In the genomic region with DNA sequence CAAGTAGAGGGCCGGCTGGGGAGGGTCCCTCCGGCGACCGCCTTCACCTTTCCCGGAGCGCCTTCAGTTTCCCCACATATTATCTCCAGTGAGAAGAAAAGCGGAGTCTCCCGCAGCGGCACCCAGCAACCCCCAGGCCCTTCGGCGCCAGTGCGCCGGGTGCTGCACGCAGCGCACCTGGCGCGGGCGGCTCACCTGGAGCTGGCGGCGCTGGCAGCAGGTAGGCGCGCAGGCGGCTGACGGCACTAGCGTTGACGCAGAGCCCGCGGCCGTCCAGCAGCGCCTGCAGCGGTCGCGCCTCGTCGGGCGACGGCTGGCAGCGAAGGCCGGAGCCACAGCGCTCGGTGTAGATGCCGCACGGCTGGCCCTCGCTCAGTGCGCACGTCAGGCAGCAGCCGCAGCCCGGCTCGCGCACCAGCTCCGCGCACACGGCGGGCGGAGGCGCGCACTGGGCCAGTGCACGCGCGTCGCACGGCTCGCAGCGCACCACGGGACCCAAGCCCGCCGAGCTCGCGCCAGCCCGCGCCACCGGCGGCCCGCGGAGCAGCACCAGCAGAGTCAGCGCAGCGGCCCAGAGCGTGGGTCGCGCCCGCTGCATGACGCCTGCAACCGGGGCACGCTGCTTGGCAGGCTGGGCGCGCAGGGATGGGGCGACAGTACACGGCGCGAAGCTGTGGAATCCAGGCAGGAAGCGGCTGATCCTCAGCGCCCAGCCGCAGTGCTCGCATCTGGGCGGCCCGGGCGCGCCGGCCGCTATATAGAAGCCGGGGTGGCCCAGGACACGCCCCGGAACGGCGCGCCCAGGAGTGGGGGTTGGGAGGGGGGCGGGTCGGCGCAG, we compare ENCODE assay signal across 8 cellular contexts. TPM values are rescaled to one million over a fixed set of nuclear protein-coding genes. Genes with fewer than 3 reads are reported as not detected.
DNase-seq lines count a peak whose midpoint lies in the region; ATAC-seq and TF ChIP-seq lines count a peak whose summit lies in the region.

A gene with protein sequence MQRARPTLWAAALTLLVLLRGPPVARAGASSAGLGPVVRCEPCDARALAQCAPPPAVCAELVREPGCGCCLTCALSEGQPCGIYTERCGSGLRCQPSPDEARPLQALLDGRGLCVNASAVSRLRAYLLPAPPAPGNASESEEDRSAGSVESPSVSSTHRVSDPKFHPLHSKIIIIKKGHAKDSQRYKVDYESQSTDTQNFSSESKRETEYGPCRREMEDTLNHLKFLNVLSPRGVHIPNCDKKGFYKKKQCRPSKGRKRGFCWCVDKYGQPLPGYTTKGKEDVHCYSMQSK (minus strand): TSS at position 730 of the 838 bp plus-strand sequence. CDS start 132 bp downstream, at position 598.

- intact Hi-C loops in tibial artery (cut with DNase I; ENCODE audit: low total_unique reads), result loop anchor here (5.0 kb wide), 2 partner anchors 832 to 1332 kb away; no protein-coding TSS in a partner anchor

- H3K4me3 ChIP-seq in AG09309 (ENCODE audit: control insufficient read depth, low read depth, low read length) (peak within 1 kb of the TSS; percentile 64), mesenchymal stem cell (ENCODE audit: insufficient read depth in 1 of 2, low read depth in 1 of 2, low read length in 2 of 2) (peak within 1 kb of the TSS; percentile 66 to 88), tibial artery (peak within 1 kb of the TSS; percentile 64 to 67)

- no peak within 1 kb of the TSS for H2BK5ac ChIP-seq in mesenchymal stem cell (ENCODE audit: low read depth, low read length, poor library complexity, severe bottlenecking)

- H2AK5ac ChIP-seq in mesenchymal stem cell (ENCODE audit: low read length, severe bottlenecking), result no peak within 1 kb of the TSS

- in situ Hi-C loops in endometrial microvascular endothelial cells (cut with HindIII; ENCODE audit: inconsistent ontology term, low pct_unique_long_range_greater_than_20kb, low sequenced_read_pairs), result loop anchor here (25.0 kb wide), 1 partner anchor 442 kb away; no protein-coding TSS in a partner anchor

- peak within 1 kb of the TSS; percentile 77 for H2BK120ac ChIP-seq in mesenchymal stem cell (ENCODE audit: low read depth, low read length)

- peak within 1 kb of the TSS; percentile 73 for H2BK15ac ChIP-seq in mesenchymal stem cell (ENCODE audit: low read depth, poor library complexity, severe bottlenecking)

- peak within 1 kb of the TSS; percentile 87 for H3K4me3 Mint-ChIP-seq in T-helper 17 cell

- TF ChIP-seq CTCF in AG09309 (IDR thresholded peaks at IDR 0.05; ENCODE audit: control insufficient read depth, insufficient read depth, low read depth, low read length, missing control alignments) (no peak), tibial artery (IDR thresholded peaks at IDR 0.05) (peak in 1 of 2 experiments; percentile 25)

- peaks cover 55% of the 10 kb centered on the region for H3K27me3 Mint-ChIP-seq in T-helper 17 cell

- peak within 1 kb of the TSS; percentile 81 to 87 for H3K18ac ChIP-seq in mesenchymal stem cell (ENCODE audit: low read depth in 1 of 2, low read length in 2 of 2)

- H3K27me3 ChIP-seq in mesenchymal stem cell (ENCODE audit: control insufficient read depth in 1 of 2, insufficient read depth in 1 of 2, low read length in 2 of 2) (peaks cover 20 to 23% of the 10 kb centered on the region in 2 experiments), tibial artery (no peaks in the 10 kb centered on the region)

- DNase-seq in AG09309 (ENCODE audit: low read depth) (no peak), HCEC 1CT (peak; percentile 67), T-helper 17 cell (peak in 1 of 3 donors; percentile 15), mesenchymal stem cell (peak; percentile 67), tibial artery (peak; percentile 44 to 82), NK-92 (lab: John Stamatoyannopoulos, UW; ENCODE audit: unreplicated experiment) (no peak)

- H3K4me1 Mint-ChIP-seq in T-helper 17 cell, result peaks cover 23% of the 10 kb centered on the region

- H2BK12ac ChIP-seq in mesenchymal stem cell (ENCODE audit: low read length in 2 of 2), result peak within 1 kb of the TSS; percentile 81 to 90

- peak; percentile 71 for ATAC-seq in T-helper 17 cell
- no peak for ATAC-seq in HG03342 (IDR thresholded peaks at IDR 0.05; ENCODE audit: unreplicated experiment)

- no peaks in the 10 kb centered on the region for H3K36me3 Mint-ChIP-seq in T-helper 17 cell (ENCODE audit: low read depth)

- H3K23ac ChIP-seq in mesenchymal stem cell (ENCODE audit: low read length in 2 of 2), result peak within 1 kb of the TSS; percentile 54 to 70

- peak within 1 kb of the TSS; percentile 60 to 86 for H3K4ac ChIP-seq in mesenchymal stem cell (ENCODE audit: low read depth in 1 of 2, low read length in 2 of 2)

- no peak within 1 kb of the TSS for H3K27ac Mint-ChIP-seq in T-helper 17 cell

- H3K79me1 ChIP-seq in mesenchymal stem cell (replicated peaks; ENCODE audit: low read length, poor library complexity, severe bottlenecking), result no peaks in the 10 kb centered on the region

- peak within 1 kb of the TSS; percentile 61 for H4K8ac ChIP-seq in mesenchymal stem cell (ENCODE audit: low read length)

- H3K9me3 ChIP-seq in T-helper 17 cell (ENCODE audit: control insufficient read depth, low read length, poor library complexity, severe bottlenecking) (no peaks in the 10 kb centered on the region), mesenchymal stem cell (ENCODE audit: control insufficient read depth, low read length) (no peaks in the 10 kb centered on the region), tibial artery (no peaks in the 10 kb centered on the region)

- H3K4me2 ChIP-seq in mesenchymal stem cell (ENCODE audit: low read length, poor library complexity, severe bottlenecking), result peak within 1 kb of the TSS; percentile 93

- H3K27ac ChIP-seq in mesenchymal stem cell (ENCODE audit: low read length, poor library complexity, severe bottlenecking) (peak within 1 kb of the TSS; percentile 3), tibial artery (peak within 1 kb of the TSS; percentile 73 to 74)

- H3K9ac ChIP-seq in mesenchymal stem cell (ENCODE audit: low read length), result peak within 1 kb of the TSS; percentile 76

- peak within 1 kb of the TSS; percentile 88 for H2AFZ ChIP-seq in mesenchymal stem cell (ENCODE audit: low read depth, low read length)

- peaks cover 3 to 15% of the 10 kb centered on the region in 2 experiments for H3K36me3 ChIP-seq in mesenchymal stem cell (ENCODE audit: control insufficient read depth in 1 of 2, insufficient read depth in 2 of 2, low read depth in 1 of 2, low read length in 2 of 2)
- H3K36me3 ChIP-seq in tibial artery, result peaks cover 8 to 15% (median 14%) of the 10 kb centered on the region in 3 donors

- WGBS in mesenchymal stem cell, result under 1% methylated on average over 48 of the region's 109 CpGs

- H3K14ac ChIP-seq in mesenchymal stem cell (ENCODE audit: low read length in 2 of 2), result peak within 1 kb of the TSS in 1 of 2 experiments; percentile 98

- H4K91ac ChIP-seq in mesenchymal stem cell (ENCODE audit: low read length), result peak within 1 kb of the TSS; percentile 89

- H3K4me1 ChIP-seq in mesenchymal stem cell (ENCODE audit: control insufficient read depth, insufficient read depth, low read depth, low read length) (peaks cover 27% of the 10 kb centered on the region), tibial artery (peaks cover 0 to 70% (median 57%) of the 10 kb centered on the region in 4 donors)

RNA-seq across cellular contexts. Expression of the gene that starts here (rescaled TPM):
- total RNA-seq in T-helper 17 cell (10 to 100 TPM in 1 of 2 donors, 1 to 10 TPM in 1; 7.2 to 19.0 TPM), endometrial microvascular endothelial cells (ENCODE audit: inconsistent ontology term) (31.6 TPM)
- 947 TPM for polyA plus RNA-seq in mesenchymal stem cell (2013, experiment 1 of 2)
- 926 TPM for polyA plus RNA-seq in mesenchymal stem cell (2013, experiment 2 of 2)

Comparison
In these comparisons a context has a peak if more than half of its experiments do, and no peak if none do; other contexts are left out.
1. DNase-seq: peak in HCEC 1CT (single experiment), mesenchymal stem cell (single experiment) and tibial artery (2 of 2); none in AG09309 (single experiment) and NK-92 (single experiment).
2. Peak in every context shown above with its lines, with median percentiles within 50 percentile points of each other: H3K4me3 ChIP-seq.